ENCODE assay signal across 1 cellular context in genomic region chr17:61770043-61770442, GRCh38.
A peak's percentile ranks its signal among the peaks of the same experiment; 100 is the strongest.
TF ChIP-seq lines count a peak whose summit lies in the region.

No MANE protein-coding gene starts in this region.

TF ChIP-seq in GM12878, 131 proteins besides CTCF, POLR2A, EP300 and RAD21 (continued from another document):
- TF ChIP-seq E2F4 (IDR thresholded peaks at IDR 0.05; ENCODE audit: low read depth, low read length) (no peak), NFXL1 (IDR thresholded peaks at IDR 0.05; ENCODE audit: borderline replicate concordance) (peak; percentile 61; the same call in 1 of the 2 replicates)
- TF ChIP-seq, protein P1, sequence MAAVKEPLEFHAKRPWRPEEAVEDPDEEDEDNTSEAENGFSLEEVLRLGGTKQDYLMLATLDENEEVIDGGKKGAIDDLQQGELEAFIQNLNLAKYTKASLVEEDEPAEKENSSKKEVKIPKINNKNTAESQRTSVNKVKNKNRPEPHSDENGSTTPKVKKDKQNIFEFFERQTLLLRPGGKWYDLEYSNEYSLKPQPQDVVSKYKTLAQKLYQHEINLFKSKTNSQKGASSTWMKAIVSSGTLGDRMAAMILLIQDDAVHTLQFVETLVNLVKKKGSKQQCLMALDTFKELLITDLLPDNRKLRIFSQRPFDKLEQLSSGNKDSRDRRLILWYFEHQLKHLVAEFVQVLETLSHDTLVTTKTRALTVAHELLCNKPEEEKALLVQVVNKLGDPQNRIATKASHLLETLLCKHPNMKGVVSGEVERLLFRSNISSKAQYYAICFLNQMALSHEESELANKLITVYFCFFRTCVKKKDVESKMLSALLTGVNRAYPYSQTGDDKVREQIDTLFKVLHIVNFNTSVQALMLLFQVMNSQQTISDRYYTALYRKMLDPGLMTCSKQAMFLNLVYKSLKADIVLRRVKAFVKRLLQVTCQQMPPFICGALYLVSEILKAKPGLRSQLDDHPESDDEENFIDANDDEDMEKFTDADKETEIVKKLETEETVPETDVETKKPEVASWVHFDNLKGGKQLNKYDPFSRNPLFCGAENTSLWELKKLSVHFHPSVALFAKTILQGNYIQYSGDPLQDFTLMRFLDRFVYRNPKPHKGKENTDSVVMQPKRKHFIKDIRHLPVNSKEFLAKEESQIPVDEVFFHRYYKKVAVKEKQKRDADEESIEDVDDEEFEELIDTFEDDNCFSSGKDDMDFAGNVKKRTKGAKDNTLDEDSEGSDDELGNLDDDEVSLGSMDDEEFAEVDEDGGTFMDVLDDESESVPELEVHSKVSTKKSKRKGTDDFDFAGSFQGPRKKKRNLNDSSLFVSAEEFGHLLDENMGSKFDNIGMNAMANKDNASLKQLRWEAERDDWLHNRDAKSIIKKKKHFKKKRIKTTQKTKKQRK (IDR thresholded peaks at IDR 0.05; ENCODE audit: low read depth, low read length) = no peak
- TF ChIP-seq, protein P2, sequence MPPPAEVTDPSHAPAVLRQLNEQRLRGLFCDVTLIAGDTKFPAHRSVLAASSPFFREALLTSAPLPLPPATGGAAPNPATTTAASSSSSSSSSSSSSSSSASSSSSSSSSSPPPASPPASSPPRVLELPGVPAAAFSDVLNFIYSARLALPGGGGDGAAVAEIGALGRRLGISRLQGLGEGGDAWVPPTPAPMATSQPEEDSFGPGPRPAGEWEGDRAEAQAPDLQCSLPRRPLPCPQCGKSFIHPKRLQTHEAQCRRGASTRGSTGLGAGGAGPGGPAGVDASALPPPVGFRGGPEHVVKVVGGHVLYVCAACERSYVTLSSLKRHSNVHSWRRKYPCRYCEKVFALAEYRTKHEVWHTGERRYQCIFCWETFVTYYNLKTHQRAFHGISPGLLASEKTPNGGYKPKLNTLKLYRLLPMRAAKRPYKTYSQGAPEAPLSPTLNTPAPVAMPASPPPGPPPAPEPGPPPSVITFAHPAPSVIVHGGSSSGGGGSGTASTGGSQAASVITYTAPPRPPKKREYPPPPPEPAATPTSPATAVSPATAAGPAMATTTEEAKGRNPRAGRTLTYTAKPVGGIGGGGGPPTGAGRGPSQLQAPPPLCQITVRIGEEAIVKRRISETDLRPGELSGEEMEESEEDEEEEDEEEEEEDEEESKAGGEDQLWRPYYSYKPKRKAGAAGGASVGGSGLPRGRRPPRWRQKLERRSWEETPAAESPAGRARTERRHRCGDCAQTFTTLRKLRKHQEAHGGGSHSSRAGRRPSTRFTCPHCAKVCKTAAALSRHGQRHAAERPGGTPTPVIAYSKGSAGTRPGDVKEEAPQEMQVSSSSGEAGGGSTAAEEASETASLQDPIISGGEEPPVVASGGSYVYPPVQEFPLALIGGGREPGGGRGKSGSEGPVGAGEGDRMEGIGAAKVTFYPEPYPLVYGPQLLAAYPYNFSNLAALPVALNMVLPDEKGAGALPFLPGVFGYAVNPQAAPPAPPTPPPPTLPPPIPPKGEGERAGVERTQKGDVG (CRISPR knock-in tag; IDR thresholded peaks at IDR 0.05) = no peak
